Comparison of ENCODE assay signal across 19 cellular contexts in genomic region chr22:40441761-40442364, GRCh38.
"Had no signal": no experiment of that assay in that cellular context is flagged by ENCODE, and none has a peak within 500 bp of the region (broad histone marks: within the 10 kb centered on the region; RNA-seq: fewer than 3 reads in every experiment).

No MANE protein-coding gene starts in this region.

- H3K27me3 Mint-ChIP-seq: brain; central memory CD8-positive, alpha-beta T cell; type B pancreatic cell had no signal

- H3K36me3 ChIP-seq: neural progenitor cell, ovary, right lobe of liver had no signal

- H3K9ac ChIP-seq: neural progenitor cell had no signal

- H3K9me3 Mint-ChIP-seq: central memory CD8-positive, alpha-beta T cell; T-helper 2 cell treated with Interferon-gamma antibody and Interleukin-4, amounts not matched to agents 5 μg/mL and 100 μg/mL, for 36 hours had no signal

- H3K27ac ChIP-seq: foreskin keratinocyte, neural progenitor cell, ovary, right lobe of liver had no signal

- H3K27me3 ChIP-seq: foreskin keratinocyte, neural progenitor cell, ovary, right lobe of liver had no signal

- H3K4me3 Mint-ChIP-seq: brain; central memory CD8-positive, alpha-beta T cell; mesothelial cell of epicardium; neural progenitor cell; T-helper 2 cell treated with Interferon-gamma antibody and Interleukin-4, amounts not matched to agents 5 μg/mL and 100 μg/mL, for 36 hours; type B pancreatic cell had no signal

- DNase-seq: activated CD4-positive, alpha-beta T cell treated with anti-CD3 and anti-CD28 coated beads, Interleukin-2, amount 50 U/mL, for 1 hour; activated CD8-positive, alpha-beta memory T cell treated with anti-CD3 and anti-CD28 coated beads for 24 hours; activated gamma-delta T cell; effector CD8-positive, alpha-beta T cell; foreskin keratinocyte; glutamatergic neuron; ovary; right lobe of liver; stimulated activated CD4-positive, alpha-beta T cell treated with anti-CD3 and anti-CD28 coated beads, Interleukin-4, amount 100 ng/mL, for 4 hours; stimulated activated CD8-positive, alpha-beta memory T cell treated with anti-CD3 and anti-CD28 coated beads, Interleukin-4, amount 100 ng/mL, for 48 hours; stimulated activated naive CD4-positive, alpha-beta T cell treated with Interleukin-2 at 50 U/mL for 16 hours had no signal

- H3K4me2 ChIP-seq: neural progenitor cell, smooth muscle cell had no signal

- H3K27ac Mint-ChIP-seq: activated naive CD4-positive, alpha-beta T cell treated with anti-CD3 and anti-CD28 coated beads, Interleukin-2, amount 50 U/mL, for 72 hours; neural progenitor cell; type B pancreatic cell had no signal

- H3K4me1 ChIP-seq: foreskin keratinocyte, neural progenitor cell had no signal

- H3K4me3 ChIP-seq: neural progenitor cell, ovary, right lobe of liver, smooth muscle cell had no signal

- ATAC-seq: activated naive CD4-positive, alpha-beta T cell treated with anti-CD3 and anti-CD28 coated beads, Interleukin-2, amount 50 U/mL, for 72 hours; foreskin keratinocyte; right lobe of liver had no signal

- H3K9me3 ChIP-seq: ovary, right lobe of liver had no signal
